In genomic region chr12:112812598-112813406, GRCh38 we compare ENCODE assay signal across 20 cellular contexts. TPM values are rescaled to one million over a fixed set of nuclear protein-coding genes. Genes with fewer than 3 reads are reported as not detected.
DNase-seq lines count a peak whose midpoint lies in the region; ATAC-seq and TF ChIP-seq lines count a peak whose summit lies in the region.
"Had no signal": no experiment of that assay in that cellular context is flagged by ENCODE, and none has a peak within 500 bp of the region (broad histone marks: within the 10 kb centered on the region; RNA-seq: fewer than 3 reads in every experiment).

No MANE protein-coding gene starts in this region.

- intact Hi-C loops in HCT116 (cut with micrococcal nuclease), result no loop called here

- no peak for TF ChIP-seq POLR2A in HCT116 (IDR thresholded peaks at IDR 0.05; ENCODE audit: borderline replicate concordance, extremely low read depth, insufficient read depth, insufficient read length)

- no peaks in the 10 kb centered on the region for H3K79me2 ChIP-seq in HCT116 (ENCODE audit: insufficient read depth, low read length)

- H3K9ac ChIP-seq in HCT116 (ENCODE audit: low read length), result no peak overlapping the region

- CTCF ChIA-PET in HCT116 (lab: Charles Lee), result no interaction called here

- H3K4me1 ChIP-seq in HCT116 (ENCODE audit: control insufficient read depth in 1 of 2, insufficient read depth in 2 of 2, low read length in 2 of 2), result no peaks in the 10 kb centered on the region; a peak in 1 of 4 replicates
- H3K4me1 ChIP-seq: HAP-1 had no signal

- no peak for TF ChIP-seq RAD21 in HCT116 (IDR thresholded peaks at IDR 0.05; ENCODE audit: low read depth)

- no peaks in the 10 kb centered on the region for H3K9me3 ChIP-seq in HCT116 (ENCODE audit: control insufficient read depth in 1 of 2, insufficient read depth in 1 of 2, low read depth in 1 of 2, low read length in 2 of 2)
- H3K9me3 ChIP-seq: HAP-1 had no signal

- H3K9me2 ChIP-seq in HCT116 (ENCODE audit: insufficient read depth), result no peaks in the 10 kb centered on the region

- TF ChIP-seq CTCF in HCT116 (IDR thresholded peaks at IDR 0.05 in 2 of 3, conservative IDR thresholded peaks at IDR 0.05 in 1 of 3; ENCODE audit: borderline replicate concordance in 1 of 3, insufficient read depth in 1 of 3, low read depth in 2 of 3, low read length in 2 of 3) (no peak), choroid plexus epithelial cell (conservative IDR thresholded peaks at IDR 0.05; ENCODE audit: low read depth, low read length) (no peak)

- POLR2A ChIA-PET in HCT116 (lab: Charles Lee), result no interaction called here

- no peaks in the 10 kb centered on the region for H4K20me1 ChIP-seq in HCT116 (ENCODE audit: insufficient read depth)

- H3K27ac ChIP-seq in HCT116 (ENCODE audit: low read depth, low read length), result no peak overlapping the region
- H3K27ac ChIP-seq: HL-60, SK-N-MC had no signal

- H3K36me3 ChIP-seq in HCT116 (ENCODE audit: control insufficient read depth in 1 of 2, insufficient read depth in 2 of 2, low read length in 2 of 2), result no peaks in the 10 kb centered on the region
- H3K36me3 ChIP-seq: HAP-1 had no signal

- H2AFZ ChIP-seq in HCT116 (ENCODE audit: low read depth, low read length, poor library complexity, severe bottlenecking), result no peak overlapping the region

- no TSS peak for BruUV-seq in HCT116 (replicated peaks; lab: Mats Ljungman, UMichigan)

- no peak overlapping the region for H3K4me2 ChIP-seq in HCT116 (ENCODE audit: low read length)

- RAD21 ChIA-PET in HCT116 (lab: Charles Lee; ENCODE audit: low non-redundant PET in 1 of 2, low total read pairs in 2 of 2, uncharacterized antibody in 2 of 2, unreplicated experiment in 2 of 2), result interaction anchor here in 1 of 2 experiments (0.6 kb wide), 1 partner anchor 1132 kb away, joined by 3 read pairs; no protein-coding TSS in a partner anchor

- DNase-seq in HCT116 (ENCODE audit: low read depth, low spot score) (no peak), choroid plexus epithelial cell (ENCODE audit: low read depth) (peak; percentile 12), renal cortical epithelial cell (ENCODE audit: low read depth) (peak; percentile 7), DMS53 treated with DMSO at 0.1 percent for 48 hours (lab: John Stamatoyannopoulos, UW; ENCODE audit: unreplicated experiment) (no peak)
- DNase-seq in activated naive CD4-positive, alpha-beta T cell treated with Interleukin-2 at 50 U/mL for 16 hours, result no peak
- DNase-seq in activated CD4-positive, CD25-positive, alpha-beta regulatory T cell (lab: John Stamatoyannopoulos, UW), result no peak
- DNase-seq: ACHN; CD8-positive, alpha-beta T cell; DMS79; NCI-H1417 treated with DMSO at 0.1 percent for 48 hours; NCI-H1930; NCI-H510A; NCI-H774 had no signal

- peaks cover 81% of the 10 kb centered on the region for H3K27me3 ChIP-seq in HCT116 (ENCODE audit: insufficient read depth, low read length)

- ATAC-seq in HCT116, result no peak
- ATAC-seq: CD8-positive, alpha-beta T cell; Panc1; Right ventricle myocardium inferior had no signal

- no peak overlapping the region for H3K4me3 ChIP-seq in HCT116 (replicated peaks in 1 of 2; ENCODE audit: low read depth in 1 of 2, low read length in 2 of 2)
- H3K4me3 ChIP-seq in choroid plexus epithelial cell (ENCODE audit: low read depth, low read length), result no peak overlapping the region
- H3K4me3 ChIP-seq: HAP-1, SK-N-MC had no signal

TF ChIP-seq in HCT116, 20 proteins besides CTCF, POLR2A, EP300 and RAD21:
- TF ChIP-seq EGR1 (IDR thresholded peaks at IDR 0.05; ENCODE audit: low read depth) (no peak), REST (IDR thresholded peaks at IDR 0.05; ENCODE audit: low read depth) (peak; percentile 40)
TF ChIP-seq in HCT116: peak in this region for 1.

TF ChIP-seq in PFSK-1, 5 proteins besides CTCF, POLR2A, EP300 and RAD21:
- TF ChIP-seq REST (IDR thresholded peaks at IDR 0.05; ENCODE audit: insufficient read depth in 1 of 2, low read depth in 2 of 2, low read length in 2 of 2) (peak; percentile 82 to 94), SIN3A (IDR thresholded peaks at IDR 0.05; ENCODE audit: borderline replicate concordance, insufficient read depth, low read length) (no peak)

RNA-seq across cellular contexts. Expression of gene RPH3A, which starts 21.3 kb away (rescaled TPM):
- total RNA-seq in HCT116 (2021; ENCODE audit: unreplicated experiment) (0.52 TPM), renal cortical epithelial cell (not detected in 2 replicates)
- 0.10 and 0.13 TPM in 2 replicates for polyA plus RNA-seq in HCT116 (2012)
- polyA plus RNA-seq in PFSK-1 (2012; ENCODE audit: insufficient read length, low read depth), result not detected
- total RNA-seq: CD8-positive, alpha-beta T cell; G401 had no signal

Comparison
In these comparisons a context has a peak if more than half of its experiments do, and no peak if none do; other contexts are left out.
1. DNase-seq: peak in choroid plexus epithelial cell (single experiment) and renal cortical epithelial cell (single experiment); none in HCT116 (single experiment), activated naive CD4-positive, alpha-beta T cell treated with Interleukin-2 at 50 U/mL for 16 hours (single experiment), activated CD4-positive, CD25-positive, alpha-beta regulatory T cell (0 of 4) and DMS53 treated with DMSO at 0.1 percent for 48 hours (single experiment).